ENCODE assay signal across 25 cellular contexts in the genomic region with DNA sequence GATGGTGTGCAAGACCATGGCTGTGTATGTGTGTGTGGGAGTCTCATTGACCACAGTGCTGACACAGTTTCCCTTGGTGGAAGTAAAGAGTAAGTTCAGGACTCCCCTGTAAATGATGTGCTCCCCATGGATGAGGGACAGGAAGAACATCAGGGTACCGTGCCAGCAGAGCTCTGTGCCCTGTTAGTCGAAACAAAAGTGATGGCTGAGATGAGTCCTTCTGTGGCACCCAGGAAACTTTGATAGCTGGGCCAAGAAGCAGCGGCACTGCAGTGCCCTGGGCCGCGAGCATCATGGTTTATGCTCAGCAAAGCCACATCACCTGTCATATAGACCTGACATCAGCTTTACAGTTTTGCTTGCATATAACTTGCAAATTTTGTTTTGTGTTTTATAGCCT.
DNase-seq lines count a peak whose midpoint lies in the region; ATAC-seq, FAIRE-seq and TF ChIP-seq lines count a peak whose summit lies in the region.
"Had no signal": no experiment of that assay in that cellular context is flagged by ENCODE, and none has a peak within 500 bp of the region (broad histone marks: within the 10 kb centered on the region; RNA-seq: fewer than 3 reads in every experiment).

No MANE protein-coding gene starts in this region.

- no peak overlapping the region for H4K8ac ChIP-seq in H1 (ENCODE audit: extremely low read depth, insufficient read depth, low read length)

- no peak overlapping the region for H2AK5ac ChIP-seq in H1 (ENCODE audit: low read depth, low read length)

- CTCF ChIA-PET in activated CD4-positive, alpha-beta T cell treated with anti-CD3 and anti-CD28 coated beads for 36 hours (lab: Charles Lee) = no interaction called here
- CTCF ChIA-PET in H1 (lab: Charles Lee; ENCODE audit: partially characterized antibody) = interaction anchor here (1.0 to 1.4 kb wide), 2 partner anchors 14 to 82 kb away, joined by 3 read pairs; no protein-coding TSS in a partner anchor

- no peaks in the 10 kb centered on the region for H3K9me2 ChIP-seq in MM.1S (replicated peaks; ENCODE audit: insufficient read depth, low read length)

- H3K23ac ChIP-seq in H1 (ENCODE audit: insufficient read length) = no peak overlapping the region

- no peaks in the 10 kb centered on the region; a peak in 1 of 4 replicates for H3K79me2 ChIP-seq in H1 (ENCODE audit: control insufficient read depth in 1 of 2, insufficient read depth in 2 of 2, low read length in 2 of 2)
- H3K79me2 ChIP-seq in smooth muscle cell (ENCODE audit: low read depth) = peaks cover 4% of the 10 kb centered on the region
- no peaks in the 10 kb centered on the region for H3K79me2 ChIP-seq in MM.1S (ENCODE audit: low read length)

- H2BK20ac ChIP-seq in H1 (ENCODE audit: low read length) = no peak overlapping the region

- H3K4me3 ChIP-seq in H1 (ENCODE audit: extremely low read depth in 1 of 4, insufficient read depth in 2 of 4, low read depth in 3 of 4, low read length in 4 of 4) = no peak overlapping the region
- no peak overlapping the region for H3K4me3 ChIP-seq in smooth muscle cell
- no peak overlapping the region for H3K4me3 ChIP-seq in MM.1S (ENCODE audit: low read length)
- H3K4me3 ChIP-seq in transverse colon = no peak overlapping the region
- no peak overlapping the region for H3K4me3 ChIP-seq in MG63
- H3K4me3 ChIP-seq: Peyer's patch, SK-N-MC had no signal

- in situ Hi-C loops in transverse colon (cut with MboI; ENCODE audit: low pct_ligation_motif_present in 1 of 4, low pct_unique_long_range_greater_than_20kb in 1 of 4, low sequenced_read_pairs in 3 of 4) = no loop called here

- no peak overlapping the region for H4K91ac ChIP-seq in H1 (replicated peaks; ENCODE audit: insufficient read length, low read length)

- peaks cover 10% of the 10 kb centered on the region for H3K27me3 Mint-ChIP-seq in activated CD4-positive, alpha-beta T cell treated with anti-CD3 and anti-CD28 coated beads for 36 hours

- H3K56ac ChIP-seq in H1 (replicated peaks; ENCODE audit: insufficient read length, low read depth, low read length) = no peak overlapping the region

- intact Hi-C loops in activated CD4-positive, alpha-beta T cell treated with anti-CD3 and anti-CD28 coated beads for 36 hours (cut with DNase I, micrococcal nuclease) = loop anchor here (5.0 kb wide), 1 partner anchor 37 kb away; no protein-coding TSS in a partner anchor
- intact Hi-C loops in transverse colon (cut with DNase I; ENCODE audit: low total_unique reads) = no loop called here

- POLR2A ChIA-PET in activated CD4-positive, alpha-beta T cell treated with anti-CD3 and anti-CD28 coated beads for 36 hours (lab: Charles Lee) = no interaction called here
- POLR2A ChIA-PET in H1 (lab: Charles Lee; ENCODE audit: partially characterized antibody) = no interaction called here

- H4K20me1 ChIP-seq in H1 (replicated peaks in 1 of 2; ENCODE audit: control insufficient read depth in 1 of 2, insufficient read depth in 2 of 2, low read length in 2 of 2) (peaks cover 0 to 2% of the 10 kb centered on the region in 2 experiments), smooth muscle cell (ENCODE audit: low read depth) (no peaks in the 10 kb centered on the region), MM.1S (ENCODE audit: insufficient read depth, low read length) (no peaks in the 10 kb centered on the region)

- peak; percentile 26 for ATAC-seq in activated CD4-positive, alpha-beta T cell treated with anti-CD3 and anti-CD28 coated beads for 36 hours

- peak overlapping the region; percentile 46; the same call in 1 of the 2 replicates for H2BK15ac ChIP-seq in H1 (ENCODE audit: low read length)

- H4K5ac ChIP-seq in H1 (ENCODE audit: insufficient read length, low read depth, low read length) = no peak overlapping the region

- no peaks in the 10 kb centered on the region for H3K9me3 Mint-ChIP-seq in activated CD4-positive, alpha-beta T cell treated with anti-CD3 and anti-CD28 coated beads for 36 hours (ENCODE audit: low read depth)
- H3K9me3 Mint-ChIP-seq: CD8-positive, alpha-beta memory T cell had no signal

- no peaks in the 10 kb centered on the region for H3K36me3 Mint-ChIP-seq in activated CD4-positive, alpha-beta T cell treated with anti-CD3 and anti-CD28 coated beads for 36 hours (ENCODE audit: low read depth)
- H3K36me3 Mint-ChIP-seq: CD14-positive monocyte; CD8-positive, alpha-beta memory T cell had no signal

- H3K27ac ChIP-seq in VCaP = peak overlapping the region; percentile 59; the same call in 1 of the 2 replicates
- no peak overlapping the region for H3K27ac ChIP-seq in H1 (ENCODE audit: low read depth, low read length)
- peak overlapping the region; percentile 35 for H3K27ac ChIP-seq in smooth muscle cell (ENCODE audit: low read depth)
- no peak overlapping the region for H3K27ac ChIP-seq in MM.1S (ENCODE audit: low read length)
- no peak overlapping the region for H3K27ac ChIP-seq in transverse colon
- H3K27ac ChIP-seq: 22Rv1, Peyer's patch, SK-N-MC had no signal

- H3K4ac ChIP-seq in H1 (replicated peaks; ENCODE audit: insufficient read length, low read depth, low read length) = no peak overlapping the region

- H3K9ac ChIP-seq in H1 (replicated peaks in 1 of 4; ENCODE audit: extremely low read depth in 1 of 4, low read depth in 3 of 4, low read length in 3 of 4) = no peak overlapping the region
- no peak overlapping the region for H3K9ac ChIP-seq in smooth muscle cell (ENCODE audit: low read depth)
- H3K9ac ChIP-seq in MM.1S (ENCODE audit: low read length) = no peak overlapping the region

- no peak for TF ChIP-seq EP300 in H1 (IDR thresholded peaks at IDR 0.05; ENCODE audit: borderline replicate concordance in 1 of 2, low read depth in 2 of 2, low read length in 2 of 2)
- no peak for TF ChIP-seq EP300 in transverse colon (IDR thresholded peaks at IDR 0.05; ENCODE audit: low read depth)

- H3K18ac ChIP-seq in H1 (ENCODE audit: extremely low read depth, low read length) = no peak overlapping the region

- no peak overlapping the region for H3K4me2 ChIP-seq in H1 (ENCODE audit: insufficient read depth in 1 of 2, low read depth in 2 of 2, low read length in 2 of 2)
- no peak overlapping the region for H3K4me2 ChIP-seq in smooth muscle cell
- no peak overlapping the region for H3K4me2 ChIP-seq in MM.1S (ENCODE audit: low read depth, low read length)

- no peaks in the 10 kb centered on the region for H3K79me1 ChIP-seq in H1 (ENCODE audit: low read depth, low read length)

- no peaks in the 10 kb centered on the region for H3K27me3 ChIP-seq in H1 (replicated peaks in 1 of 4; ENCODE audit: control insufficient read depth in 3 of 4, extremely low read depth in 1 of 4, insufficient read depth in 3 of 4, low read length in 3 of 4)
- H3K27me3 ChIP-seq in smooth muscle cell (ENCODE audit: low read depth) = no peaks in the 10 kb centered on the region
- H3K27me3 ChIP-seq in MM.1S (replicated peaks; ENCODE audit: insufficient read depth, low read length) = no peaks in the 10 kb centered on the region
- no peaks in the 10 kb centered on the region for H3K27me3 ChIP-seq in transverse colon
- H3K27me3 ChIP-seq in MG63 = no peaks in the 10 kb centered on the region
- H3K27me3 ChIP-seq: BE2C, Peyer's patch had no signal

- H3K4me1 ChIP-seq in H1 (replicated peaks in 1 of 4; ENCODE audit: control insufficient read depth in 3 of 4, insufficient read depth in 4 of 4, low read length in 3 of 4) (peaks cover 0 to 3% (median 0%) of the 10 kb centered on the region in 4 experiments; a peak in 1 of 7 replicates), smooth muscle cell (ENCODE audit: low read depth) (no peaks in the 10 kb centered on the region), MM.1S (ENCODE audit: low read length) (no peaks in the 10 kb centered on the region), transverse colon (no peaks in the 10 kb centered on the region)
- H3K4me1 ChIP-seq: BE2C, Peyer's patch had no signal

- H3F3A ChIP-seq in smooth muscle cell (ENCODE audit: low read depth) = no peaks in the 10 kb centered on the region
- no peaks in the 10 kb centered on the region for H3F3A ChIP-seq in MM.1S (ENCODE audit: insufficient read depth, low read length)

- peaks cover 1% of the 10 kb centered on the region for H3K4me1 Mint-ChIP-seq in activated CD4-positive, alpha-beta T cell treated with anti-CD3 and anti-CD28 coated beads for 36 hours
- H3K4me1 Mint-ChIP-seq: CD8-positive, alpha-beta memory T cell had no signal

- H2BK12ac ChIP-seq in H1 (ENCODE audit: low read depth, low read length) = no peak overlapping the region

- H2BK120ac ChIP-seq in H1 (replicated peaks; ENCODE audit: low read depth, low read length) = no peak overlapping the region

- TF ChIP-seq CTCF in VCaP (conservative IDR thresholded peaks at IDR 0.05) (no peak), H1 (IDR thresholded peaks at IDR 0.05; ENCODE audit: control extremely low read depth in 1 of 3, insufficient read depth in 1 of 3, low read depth in 1 of 3, low read length in 3 of 3) (no peak), smooth muscle cell (IDR thresholded peaks at IDR 0.05; ENCODE audit: borderline replicate concordance, insufficient read depth, poor library complexity, severe bottlenecking) (no peak), MM.1S (IDR thresholded peaks at IDR 0.05; ENCODE audit: low read length) (no peak), transverse colon (IDR thresholded peaks at IDR 0.05) (no peak)

- no peaks in the 10 kb centered on the region for H3K36me3 ChIP-seq in H1 (ENCODE audit: control insufficient read depth in 2 of 4, insufficient read depth in 4 of 4, low read length in 3 of 4)
- no peaks in the 10 kb centered on the region for H3K36me3 ChIP-seq in smooth muscle cell (ENCODE audit: low read depth)
- H3K36me3 ChIP-seq in MM.1S (replicated peaks; ENCODE audit: insufficient read depth, low read length) = no peaks in the 10 kb centered on the region
- H3K36me3 ChIP-seq in transverse colon = no peaks in the 10 kb centered on the region
- H3K36me3 ChIP-seq in MG63 = no peaks in the 10 kb centered on the region
- H3K36me3 ChIP-seq: BE2C, Peyer's patch had no signal

- 97% methylated on average over 5 of the region's 5 CpGs; no CpG with 5 or more reads in 1 of the 2 experiments for WGBS in H1 (ENCODE audit: extremely low coverage in 1 of 2, insufficient coverage in 1 of 2, insufficient read length in 1 of 2, insufficient replicate concordance in 2 of 2, low coverage in 1 of 2, low lambda C conversion rate in 2 of 2, missing lambda C conversion rate in 1 of 2), 2 experiments
- WGBS in smooth muscle cell (ENCODE audit: low lambda C conversion rate) = 96% methylated on average over 5 of the region's 5 CpGs
- WGBS in transverse colon (ENCODE audit: low coverage in 1 of 2), 2 donors = 90% methylated on average over 5 of the region's 5 CpGs; no CpG with 5 or more reads in 1 of the 2 donors

- H3K27ac Mint-ChIP-seq in activated CD4-positive, alpha-beta T cell treated with anti-CD3 and anti-CD28 coated beads for 36 hours = no peak overlapping the region
- H3K27ac Mint-ChIP-seq: CD14-positive monocyte had no signal

- TF ChIP-seq POLR2A in H1 (IDR thresholded peaks at IDR 0.05; ENCODE audit: control extremely low read depth in 1 of 2, low read depth in 2 of 2, low read length in 2 of 2) = no peak
- TF ChIP-seq POLR2A in transverse colon (IDR thresholded peaks at IDR 0.05) = no peak

- H3K14ac ChIP-seq in H1 (ENCODE audit: insufficient read length) = no peak overlapping the region

- H3K9me3 ChIP-seq in H1 (ENCODE audit: insufficient read depth in 2 of 2, low read depth in 1 of 2, low read length in 1 of 2) = no peaks in the 10 kb centered on the region
- H3K9me3 ChIP-seq in smooth muscle cell (replicated peaks; ENCODE audit: low read depth) = no peaks in the 10 kb centered on the region
- H3K9me3 ChIP-seq in MM.1S (replicated peaks; ENCODE audit: insufficient read depth, low read length) = no peaks in the 10 kb centered on the region
- H3K9me3 ChIP-seq in transverse colon = no peaks in the 10 kb centered on the region
- no peaks in the 10 kb centered on the region for H3K9me3 ChIP-seq in MG63
- H3K9me3 ChIP-seq: BE2C, Peyer's patch had no signal

- no peak overlapping the region for H2BK5ac ChIP-seq in H1 (ENCODE audit: low read depth, low read length)

- DNase-seq in activated CD4-positive, alpha-beta T cell treated with anti-CD3 and anti-CD28 coated beads for 36 hours = no peak
- no peak for DNase-seq in activated CD4-positive, alpha-beta T cell treated with anti-CD3 and anti-CD28 coated beads, Interleukin-2, amount 50 U/mL, for 48 hours
- DNase-seq in H1 (ENCODE audit: low read depth in 1 of 2, low spot score in 2 of 2) (no peak), smooth muscle cell (lab: John Stamatoyannopoulos, UW; ENCODE audit: unreplicated experiment) (no peak), MM.1S (no peak), transverse colon (no peak), MG63 (no peak)
- DNase-seq: BE2C; CD8-positive, alpha-beta memory T cell; Karpas-422; MV-4-11; NCI-H1105 treated with DMSO at 0.1 percent for 48 hours; NCI-H146; NCI-H1930; NCI-H2107; NCI-H524; NCI-H82; NK-92 treated with Interleukin-12 subunit alpha and Interleukin-12 subunit beta, amount 100 ng/mL, for 24 hours; Peyer's patch; SIG-M5 had no signal

- peaks cover 2% of the 10 kb centered on the region; the same call in 1 of the 2 replicates for H3K23me2 ChIP-seq in H1 (ENCODE audit: low read depth, low read length)

- TF ChIP-seq RAD21 in H1 (IDR thresholded peaks at IDR 0.05 in 1 of 2, conservative IDR thresholded peaks at IDR 0.05 in 1 of 2; ENCODE audit: low read depth in 2 of 2, low read length in 2 of 2) = no peak

- H2AFZ ChIP-seq in H1 (ENCODE audit: low read length) (no peak overlapping the region), smooth muscle cell (ENCODE audit: low read depth) (no peak overlapping the region), MM.1S (ENCODE audit: low read length) (no peak overlapping the region)

- no peak overlapping the region for H3K4me3 Mint-ChIP-seq in activated CD4-positive, alpha-beta T cell treated with anti-CD3 and anti-CD28 coated beads for 36 hours
- H3K4me3 Mint-ChIP-seq: CD14-positive monocyte; CD8-positive, alpha-beta memory T cell had no signal

- no peak for FAIRE-seq in H1 (lab: Jason Lieb, UNC)
- FAIRE-seq: H54 had no signal

Comparison
In these comparisons a context has a peak if more than half of its experiments do, and no peak if none do; other contexts are left out.
1. H3K27ac ChIP-seq: peak in VCaP (single experiment) and smooth muscle cell (single experiment); none in H1 (single experiment), MM.1S (single experiment) and transverse colon (0 of 4).